ENCODE assay signal across 1 cellular context in the genomic region with DNA sequence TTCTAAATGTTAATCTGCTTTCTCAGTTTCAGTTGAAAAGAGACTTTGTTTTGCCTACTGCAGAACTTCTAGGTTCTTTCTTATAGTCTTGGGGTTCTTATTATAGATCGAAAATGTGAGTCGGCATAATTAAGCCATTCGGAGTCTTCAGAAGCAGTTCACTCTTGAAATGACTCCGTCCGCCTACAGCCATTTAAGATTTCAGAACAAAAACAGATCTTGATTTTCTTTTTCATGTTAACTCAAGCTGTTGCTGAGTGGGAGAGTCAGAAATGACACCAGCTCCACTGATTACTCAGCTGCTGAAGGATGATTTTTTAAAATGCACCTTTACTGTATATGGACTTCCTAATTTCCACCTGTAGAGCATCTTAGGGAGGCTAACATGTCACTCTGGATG.
TF ChIP-seq lines count a peak whose summit lies in the region.

No MANE protein-coding gene starts in this region.

TF ChIP-seq in GM12878, 131 proteins besides CTCF, POLR2A, EP300 and RAD21 (continued from another document):
- TF ChIP-seq MLLT1 (IDR thresholded peaks at IDR 0.05) = no peak
- TF ChIP-seq EGR1 (IDR thresholded peaks at IDR 0.05; ENCODE audit: borderline replicate concordance in 1 of 2, low read depth in 2 of 2, low read length in 2 of 2) = peak in 1 of 2 experiments; percentile 28; a peak in 1 of 3 replicates
- no peak for TF ChIP-seq E2F4 (IDR thresholded peaks at IDR 0.05; ENCODE audit: low read depth, low read length)
- peak; percentile 94 for TF ChIP-seq BCL11A (IDR thresholded peaks at IDR 0.05; ENCODE audit: low read depth, low read length)
- TF ChIP-seq EED (IDR thresholded peaks at IDR 0.05; ENCODE audit: low read depth) = peak; percentile 78
- peak; percentile 93; the same call in 1 of the 2 replicates for TF ChIP-seq BACH1 (IDR thresholded peaks at IDR 0.05; ENCODE audit: borderline replicate concordance)
- peak; percentile 77; the same call in 1 of the 2 replicates for TF ChIP-seq ASH2L (IDR thresholded peaks at IDR 0.05; ENCODE audit: borderline replicate concordance, low read depth)
- TF ChIP-seq CEBPB (IDR thresholded peaks at IDR 0.05; ENCODE audit: borderline replicate concordance in 1 of 2, low read depth in 2 of 2, low read length in 2 of 2) = peak in 1 of 2 experiments; percentile 98; a peak in 2 of 4 replicates
- TF ChIP-seq SRF (IDR thresholded peaks at IDR 0.05; ENCODE audit: low read depth in 2 of 2, low read length in 2 of 2) = peak in 1 of 2 experiments; percentile 87; a peak in 2 of 4 replicates
- TF ChIP-seq CBX5 (IDR thresholded peaks at IDR 0.05; ENCODE audit: low read depth) = 0 out of 2 replicates have a peak, but pooled peaks have one; percentile 87
- TF ChIP-seq TBL1XR1 (IDR thresholded peaks at IDR 0.05; ENCODE audit: low read depth, low read length) = peak; percentile 96
- TF ChIP-seq DPF2 (IDR thresholded peaks at IDR 0.05) = peak; percentile 84
- peak; percentile 31 to 71; a peak in 3 of 4 replicates for TF ChIP-seq IKZF2 (IDR thresholded peaks at IDR 0.05)
- 0 out of 2 replicates have a peak, but pooled peaks have one; percentile 22 for TF ChIP-seq PKNOX1 (IDR thresholded peaks at IDR 0.05)
- TF ChIP-seq MEF2B (IDR thresholded peaks at IDR 0.05; ENCODE audit: partially characterized antibody, poor library complexity, severe bottlenecking) = peak; percentile 97
- TF ChIP-seq TARDBP (IDR thresholded peaks at IDR 0.05; ENCODE audit: borderline replicate concordance) = 0 out of 2 replicates have a peak, but pooled peaks have one; percentile 37
- TF ChIP-seq CHD2 (IDR thresholded peaks at IDR 0.05; ENCODE audit: borderline replicate concordance, low read depth, low read length) = peak; percentile 62
